8 cellular contexts compared by ENCODE assay signal in genomic region chr10:68955414-68955785, GRCh38. TPM values are rescaled to one million over a fixed set of nuclear protein-coding genes. Genes with fewer than 3 reads are reported as not detected.
DNase-seq lines count a peak whose midpoint lies in the region; ATAC-seq and TF ChIP-seq lines count a peak whose summit lies in the region.

No MANE protein-coding gene starts in this region.

- TF ChIP-seq CTCF in MCF 10A (IDR thresholded peaks at IDR 0.05; ENCODE audit: unreplicated experiment) (no peak), mesothelial cell of epicardium (IDR thresholded peaks at IDR 0.05; ENCODE audit: unreplicated experiment) (no peak)

- H3K9me3 Mint-ChIP-seq in MCF 10A (ENCODE audit: unreplicated experiment) (no peaks in the 10 kb centered on the region), mesothelial cell of epicardium (no peaks in the 10 kb centered on the region)

- peak overlapping the region; percentile 66 to 83 for H3K4me3 ChIP-seq in aorta (ENCODE audit: low read length in 2 of 2)

- ATAC-seq in GM21528 (IDR thresholded peaks at IDR 0.05; ENCODE audit: low FRiP score, unreplicated experiment) (peak; percentile 24), aorta (ENCODE audit: low FRiP score) (peak; percentile 5), GM21717 (IDR thresholded peaks at IDR 0.05; ENCODE audit: unreplicated experiment) (no peak)

- POLR2A ChIA-PET in MCF 10A (lab: Yijun Ruan, JAX), result interaction anchor here (0.6 to 4.9 kb wide), 24 partner anchors 8 to 623 kb away, joined by 3 to 38 read pairs (median 5); partner anchors contain the start of genes CCAR1, DDX50, HNRNPH3 and KIFBP

- CTCF ChIA-PET in MCF 10A (lab: Yijun Ruan, JAX), result interaction anchor here (0.7 to 2.1 kb wide), 8 partner anchors 9 to 231 kb away, joined by 3 to 12 read pairs (median 6); no protein-coding TSS in a partner anchor

- H3K36me3 Mint-ChIP-seq in MCF 10A (ENCODE audit: insufficient read depth, unreplicated experiment) (peaks cover 38% of the 10 kb centered on the region), mesothelial cell of epicardium (peaks cover 4% of the 10 kb centered on the region)

- no peaks in the 10 kb centered on the region for H3K27me3 Mint-ChIP-seq in MCF 10A (ENCODE audit: insufficient read depth, unreplicated experiment)
- no peaks in the 10 kb centered on the region for H3K27me3 Mint-ChIP-seq in mesothelial cell of epicardium (ENCODE audit: low read depth)

- H3K4me1 ChIP-seq in aorta (ENCODE audit: control insufficient read depth in 1 of 2, insufficient read depth in 2 of 2, low read length in 2 of 2), result peaks cover 0 to 8% of the 10 kb centered on the region in 2 donors

- H3K4me1 Mint-ChIP-seq in MCF 10A (ENCODE audit: insufficient read depth, unreplicated experiment) (peaks cover 8% of the 10 kb centered on the region), mesothelial cell of epicardium (peaks cover 9% of the 10 kb centered on the region)

- peak overlapping the region in 1 of 2 donors; percentile 97 for H3K27ac ChIP-seq in aorta (ENCODE audit: low read depth in 1 of 2, low read length in 2 of 2)

- H3K27ac Mint-ChIP-seq in MCF 10A (ENCODE audit: low read depth, unreplicated experiment) (peak overlapping the region; percentile 100), mesothelial cell of epicardium (peak overlapping the region; percentile 100)

- no peaks in the 10 kb centered on the region for H3K27me3 ChIP-seq in aorta (ENCODE audit: control insufficient read depth in 1 of 2, insufficient read depth in 2 of 2, low read length in 1 of 2)

- no TSS peak for BruUV-seq in MCF 10A (replicated peaks; lab: Mats Ljungman, UMichigan)

- DNase-seq in DMS53 (lab: John Stamatoyannopoulos, UW) (peak; percentile 86), NCI-H1092 (lab: John Stamatoyannopoulos, UW) (peak; percentile 2), MCF 10A (ENCODE audit: unreplicated experiment) (no peak), mesothelial cell of epicardium (ENCODE audit: low spot score in 2 of 2, unreplicated experiment in 2 of 2) (no peak), aorta (no peak), 8988T (no peak)

- no peaks in the 10 kb centered on the region for H3K9me3 ChIP-seq in aorta (ENCODE audit: control insufficient read depth, low read length)

- WGBS in aorta, 2 donors, result 7 to 8% methylated on average over 12 of the region's 12 CpGs

- intact Hi-C loops in MCF 10A (cut with micrococcal nuclease), result loop anchor here (1.0 kb wide), 1 partner anchor 138 kb away; no protein-coding TSS in a partner anchor
- intact Hi-C loops in aorta (cut with DNase I), result no loop called here

- peak overlapping the region; percentile 100 for H3K4me3 Mint-ChIP-seq in MCF 10A (ENCODE audit: unreplicated experiment)
- peak overlapping the region; percentile 99 for H3K4me3 Mint-ChIP-seq in mesothelial cell of epicardium

- H3K36me3 ChIP-seq in aorta (ENCODE audit: control insufficient read depth in 1 of 2, insufficient read depth in 2 of 2, low read length in 1 of 2), result no peaks in the 10 kb centered on the region

RNA-seq across cellular contexts. Expression of gene DDX21, which starts 0.6 kb away (rescaled TPM):
- total RNA-seq in MCF 10A (2022), result 144 and 216 TPM in 2 replicates
- 39.8 to 42.6 TPM (median 42.1 TPM) in 3 replicates for total RNA-seq in mesothelial cell of epicardium
- total RNA-seq in aorta, result 10 to 100 TPM; 34.9 to 52.4 TPM
- polyA plus RNA-seq in aorta, result 10 to 100 TPM; 13.7 to 22.0 TPM

RNA-seq across cellular contexts. Expression of gene KIFBP, which starts 33.2 kb away (rescaled TPM):
- total RNA-seq in MCF 10A (2022) (20.9 and 23.2 TPM in 2 replicates), mesothelial cell of epicardium (19.1 to 22.7 TPM (median 21.4 TPM) in 3 replicates), aorta (10 to 100 TPM; 27.4 to 28.4 TPM)
- polyA plus RNA-seq in aorta, result 10 to 100 TPM; 19.0 to 23.3 TPM

RNA-seq across cellular contexts. Expression of gene DDX50, which starts 54.3 kb away (rescaled TPM):
- total RNA-seq in MCF 10A (2022) (50.1 and 66.3 TPM in 2 replicates), mesothelial cell of epicardium (48.9 to 51.1 TPM (median 48.9 TPM) in 3 replicates), aorta (10 to 100 TPM; 32.0 to 36.5 TPM)
- 10 to 100 TPM; 34.0 to 39.8 TPM for polyA plus RNA-seq in aorta

Comparison
In these comparisons a context has a peak if more than half of its experiments do, and no peak if none do; other contexts are left out.
1. DNase-seq: peak in DMS53 (single experiment) and NCI-H1092 (single experiment); none in MCF 10A (single experiment), mesothelial cell of epicardium (0 of 2), aorta (0 of 2) and 8988T (single experiment).